Comparison of ENCODE assay signal across 22 cellular contexts in genomic region chr3:51947215-51947900, GRCh38. TPM values are rescaled to one million over a fixed set of nuclear protein-coding genes. Genes with fewer than 3 reads are reported as not detected.
DNase-seq lines count a peak whose midpoint lies in the region; ATAC-seq, FAIRE-seq and TF ChIP-seq lines count a peak whose summit lies in the region.
"Had no signal": no experiment of that assay in that cellular context is flagged by ENCODE, and none has a peak within 500 bp of the region (broad histone marks: within the 10 kb centered on the region; RNA-seq: fewer than 3 reads in every experiment).

No MANE protein-coding gene starts in this region.

- CTCF ChIA-PET in H1 (lab: Charles Lee; ENCODE audit: partially characterized antibody) = interaction anchor here (1.0 to 2.2 kb wide), 4 partner anchors 10 to 106 kb away, joined by 4 to 9 read pairs (median 6); partner anchors contain the start of gene ABHD14B

- FAIRE-seq in H1 (lab: Jason Lieb, UNC) = no peak
- FAIRE-seq: D721Med, GM19239 had no signal

- H3K27me3 Mint-ChIP-seq in neural progenitor cell (ENCODE audit: insufficient read depth, low read depth) (peaks cover 10% of the 10 kb centered on the region), type B pancreatic cell (peaks cover 19% of the 10 kb centered on the region)
- H3K27me3 Mint-ChIP-seq: IgD-negative memory B cell had no signal

- no peak overlapping the region for H2BK120ac ChIP-seq in H1 (replicated peaks; ENCODE audit: low read depth, low read length)

- intact Hi-C loops in left ventricle myocardium superior (cut with micrococcal nuclease) (no loop called here), Right ventricle myocardium inferior (cut with DNase I) (no loop called here)

- DNase-seq in left ventricle myocardium superior (peak; percentile 12), Right ventricle myocardium inferior (ENCODE audit: missing footprints) (no peak), H1 (ENCODE audit: low read depth in 1 of 2, low spot score in 2 of 2) (no peak), neural progenitor cell (ENCODE audit: low spot score) (no peak), type B pancreatic cell (ENCODE audit: extremely low spot score, unreplicated experiment) (no peak), OCI-M2 (lab: John Stamatoyannopoulos, UW; ENCODE audit: unreplicated experiment) (no peak), SHP77 treated with DMSO at 0.1 percent for 48 hours (lab: John Stamatoyannopoulos, UW) (no peak)
- no peak for DNase-seq in effector CD4-positive, alpha-beta T cell
- DNase-seq: BE2C, DMS53, GOT3, MV-4-11, NCI-H1694, NCI-H2081, NCI-H2171 treated with DMSO at 0.1 percent for 48 hours, NCI-H524 treated with DMSO at 0.1 percent for 48 hours, NCI-H82 had no signal

- H3K9me3 ChIP-seq in H1 (ENCODE audit: insufficient read depth in 2 of 2, low read depth in 1 of 2, low read length in 1 of 2) (no peaks in the 10 kb centered on the region), neural progenitor cell (ENCODE audit: low read depth) (no peaks in the 10 kb centered on the region)
- H3K9me3 ChIP-seq: BE2C had no signal

- H3K4me1 ChIP-seq in H1 (replicated peaks in 1 of 4; ENCODE audit: control insufficient read depth in 3 of 4, insufficient read depth in 4 of 4, low read length in 3 of 4) (peaks cover 0 to 3% (median 2%) of the 10 kb centered on the region in 4 experiments; a peak in 5 of 7 replicates), neural progenitor cell (peaks cover 1% of the 10 kb centered on the region)
- H3K4me1 ChIP-seq: BE2C had no signal

- no peak overlapping the region for H3K56ac ChIP-seq in H1 (replicated peaks; ENCODE audit: insufficient read length, low read depth, low read length)

- H3K79me2 ChIP-seq in H1 (ENCODE audit: control insufficient read depth in 1 of 2, insufficient read depth in 2 of 2, low read length in 2 of 2) = no peaks in the 10 kb centered on the region
- H3K79me2 ChIP-seq in neural progenitor cell (ENCODE audit: low read depth) = no peaks in the 10 kb centered on the region

- no peaks in the 10 kb centered on the region for H3F3A ChIP-seq in neural progenitor cell (ENCODE audit: low read depth)

- no peak overlapping the region for H3K4me2 ChIP-seq in H1 (ENCODE audit: insufficient read depth in 1 of 2, low read depth in 2 of 2, low read length in 2 of 2)
- H3K4me2 ChIP-seq in neural progenitor cell = no peak overlapping the region

- H4K20me1 ChIP-seq in H1 (replicated peaks in 1 of 2; ENCODE audit: control insufficient read depth in 1 of 2, insufficient read depth in 2 of 2, low read length in 2 of 2) (no peaks in the 10 kb centered on the region), neural progenitor cell (ENCODE audit: low read depth) (no peaks in the 10 kb centered on the region)

- H3K18ac ChIP-seq in H1 (ENCODE audit: extremely low read depth, low read length) = no peak overlapping the region

- H2AK5ac ChIP-seq in H1 (ENCODE audit: low read depth, low read length) = no peak overlapping the region

- no peak overlapping the region for H2BK5ac ChIP-seq in H1 (ENCODE audit: low read depth, low read length)

- H3K4me3 Mint-ChIP-seq in neural progenitor cell (no peak overlapping the region), type B pancreatic cell (no peak overlapping the region)
- H3K4me3 Mint-ChIP-seq: IgD-negative memory B cell had no signal

- POLR2A ChIA-PET in H1 (lab: Charles Lee; ENCODE audit: partially characterized antibody) = interaction anchor here (0.6 to 15.7 kb wide), 4 partner anchors 10 to 46 kb away, joined by 3 to 148 read pairs (median 67); partner anchors contain the start of genes ABHD14B, PCBP4 and RPL29

- H3K27me3 ChIP-seq in H1 (replicated peaks in 1 of 4; ENCODE audit: control insufficient read depth in 3 of 4, extremely low read depth in 1 of 4, insufficient read depth in 3 of 4, low read length in 3 of 4) (peaks cover 0 to 12% (median 6%) of the 10 kb centered on the region in 4 experiments; a peak in 5 of 7 replicates), neural progenitor cell (peaks cover 52% of the 10 kb centered on the region)
- H3K27me3 ChIP-seq: BE2C had no signal

- ATAC-seq in left ventricle myocardium superior (no peak), Right ventricle myocardium inferior (no peak)
- ATAC-seq: HCT116 had no signal

- H2AFZ ChIP-seq in H1 (ENCODE audit: low read length) (no peak overlapping the region), neural progenitor cell (replicated peaks) (no peak overlapping the region)

- H3K36me3 Mint-ChIP-seq in neural progenitor cell (no peaks in the 10 kb centered on the region), type B pancreatic cell (no peaks in the 10 kb centered on the region)

- H3K4me1 Mint-ChIP-seq in neural progenitor cell (no peaks in the 10 kb centered on the region), type B pancreatic cell (ENCODE audit: unreplicated experiment) (peaks cover 8% of the 10 kb centered on the region)

- peaks cover under 1% of the 10 kb centered on the region; the same call in 1 of the 2 replicates for H3K23me2 ChIP-seq in H1 (ENCODE audit: low read depth, low read length)

- H3K14ac ChIP-seq in H1 (ENCODE audit: insufficient read length) = no peak overlapping the region

- no peaks in the 10 kb centered on the region for H3K79me1 ChIP-seq in H1 (ENCODE audit: low read depth, low read length)

- H2BK15ac ChIP-seq in H1 (ENCODE audit: low read length) = no peak overlapping the region

- TF ChIP-seq CTCF in H1 (IDR thresholded peaks at IDR 0.05; ENCODE audit: control extremely low read depth in 1 of 3, insufficient read depth in 1 of 3, low read depth in 1 of 3, low read length in 3 of 3) (no peak), neural progenitor cell (IDR thresholded peaks at IDR 0.05) (no peak), type B pancreatic cell (conservative IDR thresholded peaks at IDR 0.05) (no peak)

- H2BK12ac ChIP-seq in H1 (ENCODE audit: low read depth, low read length) = peak overlapping the region; percentile 50; the same call in 1 of the 2 replicates

- no peak for TF ChIP-seq POLR2A in H1 (IDR thresholded peaks at IDR 0.05; ENCODE audit: control extremely low read depth in 1 of 2, low read depth in 2 of 2, low read length in 2 of 2)

- no peak overlapping the region for H4K8ac ChIP-seq in H1 (ENCODE audit: extremely low read depth, insufficient read depth, low read length)

- no peak overlapping the region for H3K4me3 ChIP-seq in H1 (ENCODE audit: extremely low read depth in 1 of 4, insufficient read depth in 2 of 4, low read depth in 3 of 4, low read length in 4 of 4)
- H3K4me3 ChIP-seq in neural progenitor cell = no peak overlapping the region

- H3K9me3 Mint-ChIP-seq in neural progenitor cell = no peaks in the 10 kb centered on the region
- no peaks in the 10 kb centered on the region for H3K9me3 Mint-ChIP-seq in type B pancreatic cell
- H3K9me3 Mint-ChIP-seq: IgD-negative memory B cell had no signal

- H3K27ac ChIP-seq in H1 (ENCODE audit: low read depth, low read length) (no peak overlapping the region), neural progenitor cell (no peak overlapping the region)

- H4K91ac ChIP-seq in H1 (replicated peaks; ENCODE audit: insufficient read length, low read length) = no peak overlapping the region

- TF ChIP-seq RAD21 in H1 (IDR thresholded peaks at IDR 0.05 in 1 of 2, conservative IDR thresholded peaks at IDR 0.05 in 1 of 2; ENCODE audit: low read depth in 2 of 2, low read length in 2 of 2) = no peak

- no peak for TF ChIP-seq EP300 in H1 (IDR thresholded peaks at IDR 0.05; ENCODE audit: borderline replicate concordance in 1 of 2, low read depth in 2 of 2, low read length in 2 of 2)

- 85% methylated on average over 13 of the region's 13 CpGs; no CpG with 5 or more reads in 1 of the 2 experiments for WGBS in H1 (ENCODE audit: extremely low coverage in 1 of 2, insufficient coverage in 1 of 2, insufficient read length in 1 of 2, insufficient replicate concordance in 2 of 2, low coverage in 1 of 2, low lambda C conversion rate in 2 of 2, missing lambda C conversion rate in 1 of 2), 2 experiments

- no peak overlapping the region for H2BK20ac ChIP-seq in H1 (ENCODE audit: low read length)

- no peak overlapping the region for H4K5ac ChIP-seq in H1 (ENCODE audit: insufficient read length, low read depth, low read length)

- H3K9ac ChIP-seq in H1 (replicated peaks in 1 of 4; ENCODE audit: extremely low read depth in 1 of 4, low read depth in 3 of 4, low read length in 3 of 4) (no peak overlapping the region; a peak in 2 of 7 replicates), neural progenitor cell (no peak overlapping the region)

- H3K36me3 ChIP-seq in H1 (ENCODE audit: control insufficient read depth in 2 of 4, insufficient read depth in 4 of 4, low read length in 3 of 4) (no peaks in the 10 kb centered on the region), neural progenitor cell (no peaks in the 10 kb centered on the region)
- H3K36me3 ChIP-seq: BE2C had no signal

- peak overlapping the region; percentile 69 for H3K27ac Mint-ChIP-seq in neural progenitor cell
- H3K27ac Mint-ChIP-seq in type B pancreatic cell = peak overlapping the region; percentile 21

- H3K23ac ChIP-seq in H1 (ENCODE audit: insufficient read length) = no peak overlapping the region

- H3K4ac ChIP-seq in H1 (replicated peaks; ENCODE audit: insufficient read length, low read depth, low read length) = no peak overlapping the region

RNA-seq across cellular contexts. Expression of gene PARP3, which starts 5.2 kb away (rescaled TPM):
- total RNA-seq in left ventricle myocardium superior (14.7 TPM), Right ventricle myocardium inferior (17.6 TPM), neural progenitor cell (ENCODE audit: low replicate concordance) (2.0 and 3.9 TPM in 2 replicates), type B pancreatic cell (ENCODE audit: low replicate concordance) (4.2 and 6.6 TPM in 2 replicates)
- total RNA-seq in H1 (2021; fragmentation: NEBNext Ultra II Directional; extraction: Animal tissue kit (Norgen Biotek cat#: 25700)) = 1.1 and 1.3 TPM in 2 replicates
- 1.6 and 2.1 TPM in 2 replicates for polyA plus RNA-seq in H1 (2011; rRNA removed)
- 2.0 TPM for polyA plus RNA-seq in H1 (2011; cell fraction: cytosol; rRNA removed)
- 6.3 TPM for polyA plus RNA-seq in H1 (2011; cell fraction: nucleus; rRNA removed)
- polyA plus RNA-seq in H1 (2012, experiment 1 of 2) = 0.95 to 2.4 TPM (median 1.3 TPM) in 4 replicates
- 0.91 TPM for polyA plus RNA-seq in H1 (2012, experiment 2 of 2)
- polyA plus RNA-seq in H1 (2013, experiment 1 of 2) = 1.6 TPM
- 0.75 TPM for polyA plus RNA-seq in H1 (2013, experiment 2 of 2)
- polyA minus RNA-seq in H1 (2011; rRNA and poly(A)+ RNA removed) = 0.60 and 0.98 TPM in 2 replicates
- 2.1 TPM for polyA minus RNA-seq in H1 (2011; cell fraction: cytosol; rRNA and poly(A)+ RNA removed)
- 1.6 TPM for polyA minus RNA-seq in H1 (2011; cell fraction: nucleus; rRNA and poly(A)+ RNA removed)

RNA-seq across cellular contexts. Expression of gene RRP9, which starts 5.7 kb away (rescaled TPM):
- total RNA-seq in left ventricle myocardium superior = 8.2 TPM
- total RNA-seq in Right ventricle myocardium inferior = 7.7 TPM
- 55.6 TPM in 2 replicates for total RNA-seq in H1 (2021; fragmentation: NEBNext Ultra II Directional; extraction: Animal tissue kit (Norgen Biotek cat#: 25700))
- polyA plus RNA-seq in H1 (2011; rRNA removed) = 68.9 and 81.8 TPM in 2 replicates
- 59.0 TPM for polyA plus RNA-seq in H1 (2011; cell fraction: cytosol; rRNA removed)
- polyA plus RNA-seq in H1 (2011; cell fraction: nucleus; rRNA removed) = 86.8 TPM
- 46.0 to 61.5 TPM (median 59.8 TPM) in 4 replicates for polyA plus RNA-seq in H1 (2012, experiment 1 of 2)
- polyA plus RNA-seq in H1 (2012, experiment 2 of 2) = 72.4 TPM
- polyA plus RNA-seq in H1 (2013, experiment 1 of 2) = 27.6 TPM
- 26.9 TPM for polyA plus RNA-seq in H1 (2013, experiment 2 of 2)
- polyA minus RNA-seq in H1 (2011; rRNA and poly(A)+ RNA removed) = 24.7 and 27.2 TPM in 2 replicates
- polyA minus RNA-seq in H1 (2011; cell fraction: cytosol; rRNA and poly(A)+ RNA removed) = 24.2 TPM
- polyA minus RNA-seq in H1 (2011; cell fraction: nucleus; rRNA and poly(A)+ RNA removed) = 10.5 TPM
- 10.5 and 20.1 TPM in 2 replicates for total RNA-seq in neural progenitor cell (ENCODE audit: low replicate concordance)
- total RNA-seq in type B pancreatic cell (ENCODE audit: low replicate concordance) = 22.7 and 30.0 TPM in 2 replicates

RNA-seq across cellular contexts. Expression of gene GPR62, which starts 7.8 kb away (rescaled TPM):
- total RNA-seq in left ventricle myocardium superior (0.15 TPM), Right ventricle myocardium inferior (0.22 TPM), neural progenitor cell (ENCODE audit: low replicate concordance) (0.21 TPM in 1 of 2 replicates, not detected in the other), type B pancreatic cell (ENCODE audit: low replicate concordance) (0.17 TPM in 1 of 2 replicates, not detected in the other)
- 0.19 and 0.22 TPM in 2 replicates for total RNA-seq in H1 (2021; fragmentation: NEBNext Ultra II Directional; extraction: Animal tissue kit (Norgen Biotek cat#: 25700))
- polyA plus RNA-seq in H1 (2011; rRNA removed) = 0.29 and 0.36 TPM in 2 replicates
- polyA plus RNA-seq in H1 (2011; cell fraction: cytosol; rRNA removed) = 0.37 TPM
- polyA plus RNA-seq in H1 (2011; cell fraction: nucleus; rRNA removed) = 0.51 TPM
- 0.32 to 0.67 TPM (median 0.48 TPM) in 4 replicates for polyA plus RNA-seq in H1 (2012, experiment 1 of 2)
- 0.25 TPM for polyA plus RNA-seq in H1 (2012, experiment 2 of 2)
- 0.28 TPM for polyA plus RNA-seq in H1 (2013, experiment 1 of 2)
- 0.22 TPM for polyA plus RNA-seq in H1 (2013, experiment 2 of 2)
- polyA minus RNA-seq in H1 (2011; rRNA and poly(A)+ RNA removed) = 0.07 and 0.35 TPM in 2 replicates
- polyA minus RNA-seq in H1 (2011; cell fraction: cytosol; rRNA and poly(A)+ RNA removed) = 0.51 TPM
- 1.00 TPM for polyA minus RNA-seq in H1 (2011; cell fraction: nucleus; rRNA and poly(A)+ RNA removed)
- total RNA-seq: A673 had no signal
- polyA plus RNA-seq: IgD-negative memory B cell had no signal

RNA-seq across cellular contexts. Expression of gene PCBP4, which starts 19.9 kb away (rescaled TPM):
- total RNA-seq in left ventricle myocardium superior = 71.6 TPM
- total RNA-seq in Right ventricle myocardium inferior = 79.8 TPM
- 16.4 and 19.6 TPM in 2 replicates for total RNA-seq in H1 (2021; fragmentation: NEBNext Ultra II Directional; extraction: Animal tissue kit (Norgen Biotek cat#: 25700))
- polyA plus RNA-seq in H1 (2011; rRNA removed) = 34.1 and 51.2 TPM in 2 replicates
- 41.2 TPM for polyA plus RNA-seq in H1 (2011; cell fraction: cytosol; rRNA removed)
- polyA plus RNA-seq in H1 (2011; cell fraction: nucleus; rRNA removed) = 89.0 TPM
- polyA plus RNA-seq in H1 (2012, experiment 1 of 2) = 15.1 to 28.4 TPM (median 24.5 TPM) in 4 replicates
- polyA plus RNA-seq in H1 (2012, experiment 2 of 2) = 20.6 TPM
- polyA plus RNA-seq in H1 (2013, experiment 1 of 2) = 12.3 TPM
- 12.9 TPM for polyA plus RNA-seq in H1 (2013, experiment 2 of 2)
- 12.4 and 14.2 TPM in 2 replicates for polyA minus RNA-seq in H1 (2011; rRNA and poly(A)+ RNA removed)
- 13.5 TPM for polyA minus RNA-seq in H1 (2011; cell fraction: cytosol; rRNA and poly(A)+ RNA removed)
- 15.1 TPM for polyA minus RNA-seq in H1 (2011; cell fraction: nucleus; rRNA and poly(A)+ RNA removed)
- 30.5 and 82.3 TPM in 2 replicates for total RNA-seq in neural progenitor cell (ENCODE audit: low replicate concordance)
- 74.8 and 91.9 TPM in 2 replicates for total RNA-seq in type B pancreatic cell (ENCODE audit: low replicate concordance)

RNA-seq across cellular contexts. Expression of gene ABHD14B, which starts 26.5 kb away (rescaled TPM):
- total RNA-seq in left ventricle myocardium superior (13.1 TPM), Right ventricle myocardium inferior (13.8 TPM), neural progenitor cell (ENCODE audit: low replicate concordance) (6.0 and 8.3 TPM in 2 replicates), type B pancreatic cell (ENCODE audit: low replicate concordance) (22.1 and 27.2 TPM in 2 replicates)
- total RNA-seq in H1 (2021; fragmentation: NEBNext Ultra II Directional; extraction: Animal tissue kit (Norgen Biotek cat#: 25700)) = 5.8 and 6.1 TPM in 2 replicates
- 18.0 and 20.0 TPM in 2 replicates for polyA plus RNA-seq in H1 (2011; rRNA removed)
- polyA plus RNA-seq in H1 (2011; cell fraction: cytosol; rRNA removed) = 19.8 TPM
- polyA plus RNA-seq in H1 (2011; cell fraction: nucleus; rRNA removed) = 29.6 TPM
- 6.0 to 11.2 TPM (median 9.3 TPM) in 4 replicates for polyA plus RNA-seq in H1 (2012, experiment 1 of 2)
- polyA plus RNA-seq in H1 (2012, experiment 2 of 2) = 8.3 TPM
- polyA plus RNA-seq in H1 (2013, experiment 1 of 2) = 4.5 TPM
- 4.5 TPM for polyA plus RNA-seq in H1 (2013, experiment 2 of 2)
- 11.7 and 13.7 TPM in 2 replicates for polyA minus RNA-seq in H1 (2011; rRNA and poly(A)+ RNA removed)
- polyA minus RNA-seq in H1 (2011; cell fraction: cytosol; rRNA and poly(A)+ RNA removed) = 9.2 TPM
- polyA minus RNA-seq in H1 (2011; cell fraction: nucleus; rRNA and poly(A)+ RNA removed) = 12.2 TPM
